Comparison of ENCODE assay signal across 16 cellular contexts in genomic region chr2:128594953-128595677, GRCh38.
A peak's percentile ranks its signal among the peaks of the same experiment; 100 is the strongest.
DNase-seq lines count a peak whose midpoint lies in the region; ATAC-seq, FAIRE-seq and TF ChIP-seq lines count a peak whose summit lies in the region.
"Had no signal": no experiment of that assay in that cellular context is flagged by ENCODE, and none has a peak within 500 bp of the region (broad histone marks: within the 10 kb centered on the region; RNA-seq: fewer than 3 reads in every experiment).

No MANE protein-coding gene starts in this region.

- TF ChIP-seq RAD21 in HepG2 (CRISPR knock-in tag; IDR thresholded peaks at IDR 0.05): peak; percentile 43; the same call in 1 of the 2 replicates

- H2AFZ ChIP-seq in mammary epithelial cell (ENCODE audit: low read depth, low read length): no peak overlapping the region
- H2AFZ ChIP-seq in HepG2 (ENCODE audit: low read length): peak overlapping the region; percentile 87

- POLR2A ChIA-PET in HepG2 (lab: Yijun Ruan, JAX): no interaction called here

- no peak for TF ChIP-seq POLR2A in HepG2 (IDR thresholded peaks at IDR 0.05; ENCODE audit: insufficient read depth in 1 of 2, low read depth in 2 of 2, low read length in 2 of 2)
- TF ChIP-seq POLR2A in GM18505 (IDR thresholded peaks at IDR 0.05; ENCODE audit: borderline replicate concordance, extremely low read depth, insufficient read depth, insufficient read length): no peak

- H3K36me3 ChIP-seq in mammary epithelial cell (ENCODE audit: insufficient read depth, low read length) (no peaks in the 10 kb centered on the region), HepG2 (replicated peaks in 1 of 2; ENCODE audit: control insufficient read depth in 1 of 2, insufficient read depth in 2 of 2, low read length in 2 of 2) (no peaks in the 10 kb centered on the region)
- H3K36me3 ChIP-seq: tibial artery had no signal

- no peaks in the 10 kb centered on the region for H3K79me2 ChIP-seq in mammary epithelial cell (ENCODE audit: insufficient read depth, low read length)
- H3K79me2 ChIP-seq in HepG2 (ENCODE audit: insufficient read depth, low read length): no peaks in the 10 kb centered on the region

- TF ChIP-seq CTCF in mammary epithelial cell (conservative IDR thresholded peaks at IDR 0.05 in 1 of 2, IDR thresholded peaks at IDR 0.05 in 1 of 2; ENCODE audit: extremely low read depth in 1 of 2, insufficient read depth in 1 of 2, low read depth in 1 of 2, low read length in 2 of 2) (no peak), HepG2 (CRISPR knock-in tag; IDR thresholded peaks at IDR 0.05) (peak; percentile 79)

- no peak overlapping the region for H3K9ac ChIP-seq in mammary epithelial cell (ENCODE audit: insufficient read depth, low read length)
- peak overlapping the region; percentile 52 for H3K9ac ChIP-seq in HepG2 (ENCODE audit: insufficient read depth, low read depth, low read length)

- H4K20me1 ChIP-seq in mammary epithelial cell (ENCODE audit: insufficient read depth, low read length) (no peaks in the 10 kb centered on the region), HepG2 (ENCODE audit: insufficient read depth, low read length) (no peaks in the 10 kb centered on the region)

- intact Hi-C loops in mammary epithelial cell (cut with micrococcal nuclease): no loop called here
- intact Hi-C loops in HepG2 (cut with micrococcal nuclease; ENCODE audit: unreplicated experiment): no loop called here

- H3K4me3 ChIP-seq in mammary epithelial cell (replicated peaks in 1 of 3; ENCODE audit: insufficient read depth in 1 of 3, low read depth in 2 of 3, low read length in 3 of 3) (no peak overlapping the region), HepG2 (replicated peaks in 1 of 3; ENCODE audit: insufficient read depth in 1 of 3, low read depth in 2 of 3, low read length in 3 of 3) (peak overlapping the region; percentile 7 to 73 (median 50); a peak in 4 of 6 replicates)
- H3K4me3 ChIP-seq: lung, tibial artery had no signal

- H3K27ac ChIP-seq in mammary epithelial cell (ENCODE audit: insufficient read depth, low read depth, low read length) (no peak overlapping the region), HepG2 (ENCODE audit: extremely low read length, insufficient read depth, low read length) (no peak overlapping the region)
- H3K27ac ChIP-seq: tibial artery had no signal

- BruUV-seq in mammary epithelial cell (replicated peaks; lab: Mats Ljungman, UMichigan) (no TSS peak), HepG2 (replicated peaks; lab: Mats Ljungman, UMichigan) (no TSS peak)

- peaks cover 3% of the 10 kb centered on the region for H3K27me3 ChIP-seq in mammary epithelial cell (ENCODE audit: insufficient read depth, low read length)
- H3K27me3 ChIP-seq in HepG2 (ENCODE audit: control insufficient read depth in 1 of 2, insufficient read depth in 2 of 2, low read length in 2 of 2): peaks cover 6 to 44% of the 10 kb centered on the region in 2 experiments; a peak in 4 of 5 replicates
- H3K27me3 ChIP-seq: tibial artery had no signal

- 77% methylated on average over 11 of the region's 13 CpGs for WGBS in mammary epithelial cell (ENCODE audit: low coverage, missing lambda C conversion rate)
- 12% methylated on average over 11 of the region's 13 CpGs for WGBS in HepG2 (ENCODE audit: low lambda C conversion rate)

- TF ChIP-seq EP300 in HepG2 (IDR thresholded peaks at IDR 0.05; ENCODE audit: low read depth in 2 of 2, low read length in 2 of 2) (peak in 1 of 2 experiments; percentile 23; a peak in 1 of 4 replicates), HepG2 (CRISPR knock-in tag; IDR thresholded peaks at IDR 0.05; ENCODE audit: borderline replicate concordance) (no peak)

- dilution Hi-C loops in mammary epithelial cell (cut with HindIII; ENCODE audit: low sequenced_read_pairs): no loop called here

- H3K4me1 ChIP-seq in mammary epithelial cell (ENCODE audit: insufficient read depth, low read length) (no peaks in the 10 kb centered on the region), HepG2 (ENCODE audit: insufficient read depth, low read length) (peaks cover 28% of the 10 kb centered on the region)
- H3K4me1 ChIP-seq: tibial artery had no signal

- ATAC-seq in HepG2 (peak; percentile 97), HG02623 (IDR thresholded peaks at IDR 0.05; ENCODE audit: unreplicated experiment) (no peak), GM18505 (IDR thresholded peaks at IDR 0.05; ENCODE audit: unreplicated experiment) (no peak)
- no peak for ATAC-seq in stimulated activated naive CD8-positive, alpha-beta T cell treated with anti-CD3 and anti-CD28 coated beads, Interleukin-15, Interleukin-2, amounts not matched to agents 100 U/mL and 50 U/mL, for 24 hours
- ATAC-seq: activated T-cell treated with anti-CD3 and anti-CD28 coated beads, Interleukin-2, amount 50 U/mL, for 4 hours had no signal

- H3K4me2 ChIP-seq in mammary epithelial cell (ENCODE audit: insufficient read depth, low read depth, low read length) (no peak overlapping the region), HepG2 (ENCODE audit: low read depth, low read length) (peak overlapping the region; percentile 97)

- in situ Hi-C loops in T47D (cut with HindIII; ENCODE audit: low pct_unique_long_range_greater_than_20kb, low sequenced_read_pairs) (no loop called here), mammary epithelial cell (cut with MboI; ENCODE audit: low sequenced_read_pairs in 2 of 2) (no loop called here), HepG2 (cut with HindIII; ENCODE audit: extremely low pct_ligation_motif_present, low pct_unique_long_range_greater_than_20kb) (no loop called here)

- peak; percentile 95 for FAIRE-seq in HepG2 (lab: Jason Lieb, UNC)
- FAIRE-seq: GM12892 had no signal

- DNase-seq in T47D (ENCODE audit: low read depth in 1 of 2, low spot score in 1 of 2) (peak; percentile 66 to 85), mammary epithelial cell (no peak), NCI-H526 treated with DMSO at 0.1 percent for 48 hours (lab: John Stamatoyannopoulos, UW) (peak; percentile 79), HepG2 (ENCODE audit: low spot score) (peak; percentile 77), ureter (ENCODE audit: low spot score) (peak; percentile 59)
- DNase-seq in stimulated activated naive CD8-positive, alpha-beta T cell treated with anti-CD3 and anti-CD28 coated beads, Interleukin-15, Interleukin-2, amounts not matched to agents 100 U/mL and 50 U/mL, for 24 hours: no peak
- DNase-seq: activated T-cell treated with anti-CD3 and anti-CD28 coated beads, Interleukin-2, amount 50 U/mL, for 4 hours; dermis blood vessel endothelial cell; hypothalamus; NCI-H1694; OCI-M1 had no signal

- no peaks in the 10 kb centered on the region for H3K9me3 ChIP-seq in mammary epithelial cell (replicated peaks; ENCODE audit: insufficient read depth, low read length)
- no peaks in the 10 kb centered on the region for H3K9me3 ChIP-seq in HepG2 (ENCODE audit: low read length)
- H3K9me3 ChIP-seq: tibial artery had no signal

- CTCF ChIA-PET in mammary epithelial cell (lab: Charles Lee; ENCODE audit: low non-redundant PET): no interaction called here
- CTCF ChIA-PET in HepG2 (lab: Yijun Ruan, JAX; ENCODE audit: low intra/inter-chr PET ratio, low total read pairs): no interaction called here

TF ChIP-seq in HepG2, 621 proteins besides CTCF, POLR2A, EP300 and RAD21 (continues in another document):
- TF ChIP-seq TOE1 (CRISPR knock-in tag; IDR thresholded peaks at IDR 0.05): no peak
- TF ChIP-seq TARDBP (CRISPR knock-in tag; IDR thresholded peaks at IDR 0.05): no peak; the same call in 1 of the 2 replicates
- TF ChIP-seq KAT8 (CRISPR knock-in tag; IDR thresholded peaks at IDR 0.05): 0 out of 2 replicates have a peak, but pooled peaks have one; percentile 23
- TF ChIP-seq ZBTB8A (CRISPR knock-in tag; IDR thresholded peaks at IDR 0.05; ENCODE audit: borderline replicate concordance, low read depth): no peak
- no peak for TF ChIP-seq ZNF17 (CRISPR knock-in tag; IDR thresholded peaks at IDR 0.05)
- peak; percentile 86 for TF ChIP-seq FOXP4 (CRISPR knock-in tag; IDR thresholded peaks at IDR 0.05)
- TF ChIP-seq ADNP (CRISPR knock-in tag; IDR thresholded peaks at IDR 0.05): peak; percentile 60; the same call in 1 of the 2 replicates
- TF ChIP-seq ZFX (CRISPR knock-in tag; IDR thresholded peaks at IDR 0.05; ENCODE audit: low read depth): peak; percentile 52; the same call in 1 of the 2 replicates
- TF ChIP-seq ARHGAP35 (CRISPR knock-in tag; IDR thresholded peaks at IDR 0.05; ENCODE audit: borderline replicate concordance): no peak
- TF ChIP-seq MAFK (conservative IDR thresholded peaks at IDR 0.05 in 1 of 2, IDR thresholded peaks at IDR 0.05 in 1 of 2; ENCODE audit: low read length in 2 of 2): 0 out of 4 replicates have a peak, but pooled peaks of 1 of the 2 experiments have one; percentile 1
- TF ChIP-seq TFE3 (CRISPR knock-in tag; IDR thresholded peaks at IDR 0.05): peak; percentile 75
- no peak for TF ChIP-seq RBAK (CRISPR knock-in tag; IDR thresholded peaks at IDR 0.05)
- no peak for TF ChIP-seq TCF12 (IDR thresholded peaks at IDR 0.05)
- TF ChIP-seq TCF12 (CRISPR knock-in tag; IDR thresholded peaks at IDR 0.05): no peak; the same call in 1 of the 2 replicates

Comparison
In these comparisons a context has a peak if more than half of its experiments do, and no peak if none do; other contexts are left out.
1. DNase-seq: peak in T47D (2 of 2), NCI-H526 treated with DMSO at 0.1 percent for 48 hours (single experiment), HepG2 (single experiment) and ureter (single experiment); none in mammary epithelial cell (single experiment) and stimulated activated naive CD8-positive, alpha-beta T cell treated with anti-CD3 and anti-CD28 coated beads, Interleukin-15, Interleukin-2, amounts not matched to agents 100 U/mL and 50 U/mL, for 24 hours (single experiment).
2. H3K4me3 ChIP-seq: peak in HepG2 (3 of 3); none in mammary epithelial cell (0 of 3).